ENCODE assay signal across 2 cellular contexts in genomic region chr11:107707128-107707760, GRCh38.
TF ChIP-seq lines count a peak whose summit lies in the region.

No MANE protein-coding gene starts in this region.

TF ChIP-seq in IMR-90, 13 proteins besides CTCF, POLR2A, EP300 and RAD21:
- TF ChIP-seq MAFK (IDR thresholded peaks at IDR 0.05; ENCODE audit: low read depth, low read length) = no peak
- TF ChIP-seq CEBPB (IDR thresholded peaks at IDR 0.05; ENCODE audit: low read depth, low read length) = no peak
- TF ChIP-seq USF2 (IDR thresholded peaks at IDR 0.05; ENCODE audit: low read depth, low read length) = no peak
- no peak for TF ChIP-seq MXI1 (IDR thresholded peaks at IDR 0.05; ENCODE audit: borderline replicate concordance, low read depth, low read length)
- TF ChIP-seq NFE2L2 (IDR thresholded peaks at IDR 0.05; ENCODE audit: low read depth, low read length) = no peak
- TF ChIP-seq BHLHE40 (IDR thresholded peaks at IDR 0.05; ENCODE audit: low read depth, low read length) = no peak
- no peak for TF ChIP-seq CHD1 (IDR thresholded peaks at IDR 0.05; ENCODE audit: low read depth, low read length)
- TF ChIP-seq RFX5 (IDR thresholded peaks at IDR 0.05; ENCODE audit: low read depth, low read length) = no peak
- TF ChIP-seq MAZ (IDR thresholded peaks at IDR 0.05; ENCODE audit: borderline replicate concordance, low read depth, low read length) = no peak
- TF ChIP-seq FOS (IDR thresholded peaks at IDR 0.05; ENCODE audit: low read depth, low read length) = no peak
- TF ChIP-seq SMC3 (IDR thresholded peaks at IDR 0.05; ENCODE audit: low read depth, low read length) = no peak

TF ChIP-seq in HepG2, 621 proteins besides CTCF, POLR2A, EP300 and RAD21:
- TF ChIP-seq, protein P1, sequence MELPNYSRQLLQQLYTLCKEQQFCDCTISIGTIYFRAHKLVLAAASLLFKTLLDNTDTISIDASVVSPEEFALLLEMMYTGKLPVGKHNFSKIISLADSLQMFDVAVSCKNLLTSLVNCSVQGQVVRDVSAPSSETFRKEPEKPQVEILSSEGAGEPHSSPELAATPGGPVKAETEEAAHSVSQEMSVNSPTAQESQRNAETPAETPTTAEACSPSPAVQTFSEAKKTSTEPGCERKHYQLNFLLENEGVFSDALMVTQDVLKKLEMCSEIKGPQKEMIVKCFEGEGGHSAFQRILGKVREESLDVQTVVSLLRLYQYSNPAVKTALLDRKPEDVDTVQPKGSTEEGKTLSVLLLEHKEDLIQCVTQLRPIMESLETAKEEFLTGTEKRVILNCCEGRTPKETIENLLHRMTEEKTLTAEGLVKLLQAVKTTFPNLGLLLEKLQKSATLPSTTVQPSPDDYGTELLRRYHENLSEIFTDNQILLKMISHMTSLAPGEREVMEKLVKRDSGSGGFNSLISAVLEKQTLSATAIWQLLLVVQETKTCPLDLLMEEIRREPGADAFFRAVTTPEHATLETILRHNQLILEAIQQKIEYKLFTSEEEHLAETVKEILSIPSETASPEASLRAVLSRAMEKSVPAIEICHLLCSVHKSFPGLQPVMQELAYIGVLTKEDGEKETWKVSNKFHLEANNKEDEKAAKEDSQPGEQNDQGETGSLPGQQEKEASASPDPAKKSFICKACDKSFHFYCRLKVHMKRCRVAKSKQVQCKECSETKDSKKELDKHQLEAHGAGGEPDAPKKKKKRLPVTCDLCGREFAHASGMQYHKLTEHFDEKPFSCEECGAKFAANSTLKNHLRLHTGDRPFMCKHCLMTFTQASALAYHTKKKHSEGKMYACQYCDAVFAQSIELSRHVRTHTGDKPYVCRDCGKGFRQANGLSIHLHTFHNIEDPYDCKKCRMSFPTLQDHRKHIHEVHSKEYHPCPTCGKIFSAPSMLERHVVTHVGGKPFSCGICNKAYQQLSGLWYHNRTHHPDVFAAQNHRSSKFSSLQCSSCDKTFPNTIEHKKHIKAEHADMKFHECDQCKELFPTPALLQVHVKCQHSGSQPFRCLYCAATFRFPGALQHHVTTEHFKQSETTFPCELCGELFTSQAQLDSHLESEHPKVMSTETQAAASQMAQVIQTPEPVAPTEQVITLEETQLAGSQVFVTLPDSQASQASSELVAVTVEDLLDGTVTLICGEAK (IDR thresholded peaks at IDR 0.05) = no peak
- TF ChIP-seq, protein P1 (CRISPR knock-in tag; IDR thresholded peaks at IDR 0.05) = no peak
- no peak for TF ChIP-seq MAFF (IDR thresholded peaks at IDR 0.05; ENCODE audit: low read depth, low read length)
- TF ChIP-seq, protein P2, sequence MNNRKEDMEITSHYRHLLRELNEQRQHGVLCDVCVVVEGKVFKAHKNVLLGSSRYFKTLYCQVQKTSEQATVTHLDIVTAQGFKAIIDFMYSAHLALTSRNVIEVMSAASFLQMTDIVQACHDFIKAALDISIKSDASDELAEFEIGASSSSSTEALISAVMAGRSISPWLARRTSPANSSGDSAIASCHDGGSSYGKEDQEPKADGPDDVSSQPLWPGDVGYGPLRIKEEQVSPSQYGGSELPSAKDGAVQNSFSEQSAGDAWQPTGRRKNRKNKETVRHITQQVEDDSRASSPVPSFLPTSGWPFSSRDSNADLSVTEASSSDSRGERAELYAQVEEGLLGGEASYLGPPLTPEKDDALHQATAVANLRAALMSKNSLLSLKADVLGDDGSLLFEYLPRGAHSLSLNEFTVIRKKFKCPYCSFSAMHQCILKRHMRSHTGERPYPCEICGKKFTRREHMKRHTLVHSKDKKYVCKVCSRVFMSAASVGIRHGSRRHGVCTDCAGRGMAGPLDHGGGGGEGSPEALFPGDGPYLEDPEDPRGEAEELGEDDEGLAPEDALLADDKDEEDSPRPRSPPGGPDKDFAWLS (CRISPR knock-in tag; IDR thresholded peaks at IDR 0.05; ENCODE audit: borderline replicate concordance) = no peak
